ENCODE assay signal across 21 cellular contexts in genomic region chr3:159236306-159236705, GRCh38.
DNase-seq lines count a peak whose midpoint lies in the region; ATAC-seq and TF ChIP-seq lines count a peak whose summit lies in the region.
"Had no signal": no experiment of that assay in that cellular context is flagged by ENCODE, and none has a peak within 500 bp of the region (broad histone marks: within the 10 kb centered on the region; RNA-seq: fewer than 3 reads in every experiment).

No MANE protein-coding gene starts in this region.

- no peaks in the 10 kb centered on the region for H3K27me3 ChIP-seq in adipocyte (replicated peaks; ENCODE audit: control insufficient read depth, insufficient read depth, low read length)

- H3K9me3 ChIP-seq in HEK293 (ENCODE audit: control insufficient read depth, insufficient read depth, low read depth, low read length) = no peaks in the 10 kb centered on the region
- H3K9me3 ChIP-seq in adipocyte (ENCODE audit: control insufficient read depth, low read length) = no peaks in the 10 kb centered on the region
- H3K9me3 ChIP-seq: left ventricle myocardium inferior, mucosa of descending colon had no signal

- DNase-seq in AG20443 (ENCODE audit: low spot score) (peak; percentile 16), adipocyte (ENCODE audit: low read depth) (peak; percentile 73), glomerular visceral epithelial cell (ENCODE audit: extremely low spot score) (peak; percentile 2), NOMO-1 treated with DMSO at 0.1 percent for 48 hours (lab: John Stamatoyannopoulos, UW; ENCODE audit: unreplicated experiment) (no peak)
- no peak for DNase-seq in effector CD4-positive, alpha-beta T cell
- DNase-seq: activated naive CD8-positive, alpha-beta T cell treated with anti-CD3 and anti-CD28 coated beads for 36 hours; CD4-positive, alpha-beta T cell; dermis blood vessel endothelial cell; DMS53; head of caudate nucleus; left ventricle myocardium inferior; mucosa of descending colon; NCI-H2029; NCI-H526; stimulated activated CD8-positive, alpha-beta memory T cell treated with anti-CD3 and anti-CD28 coated beads, Interleukin-4, amount 100 ng/mL, for 48 hours; substantia nigra had no signal

- no peak overlapping the region for H3K9ac ChIP-seq in adipocyte (ENCODE audit: low read length)

- no peak for TF ChIP-seq CTCF in HEK293 (tag by site-specific recombination; IDR thresholded peaks at IDR 0.05)

- no peak for ATAC-seq in GM19463 (IDR thresholded peaks at IDR 0.05; ENCODE audit: unreplicated experiment)
- no peak for ATAC-seq in GM18868 (IDR thresholded peaks at IDR 0.05; ENCODE audit: unreplicated experiment)
- ATAC-seq: activated CD4-positive, CD25-positive, alpha-beta regulatory T cell treated with anti-CD3 and anti-CD28 coated beads, Interleukin-2, amount 50 U/mL, for 24 hours; mucosa of descending colon had no signal

- CTCF ChIA-PET in HEK293 (lab: Yijun Ruan, JAX) = interaction anchor here (0.6 to 0.7 kb wide), 3 partner anchors 120 to 648 kb away, joined by 3 read pairs; no protein-coding TSS in a partner anchor

- H3K4me3 ChIP-seq in HEK293 (ENCODE audit: low read depth, low read length) = no peak overlapping the region
- no peak overlapping the region for H3K4me3 ChIP-seq in adipocyte (ENCODE audit: low read length)
- H3K4me3 ChIP-seq: left ventricle myocardium inferior, mucosa of descending colon had no signal

- H3K4me1 ChIP-seq in HEK293 (ENCODE audit: control insufficient read depth, insufficient read depth, low read length) = peaks cover 2% of the 10 kb centered on the region
- peaks cover 29% of the 10 kb centered on the region for H3K4me1 ChIP-seq in adipocyte (ENCODE audit: control insufficient read depth, insufficient read depth, low read length)
- H3K4me1 ChIP-seq: left ventricle myocardium inferior had no signal

- H3K27ac ChIP-seq in HEK293 (ENCODE audit: extremely low read depth, low read depth, low read length) = no peak overlapping the region
- H3K27ac ChIP-seq: epithelial cell of prostate, left ventricle myocardium inferior had no signal

- no peaks in the 10 kb centered on the region for H3K36me3 ChIP-seq in HEK293 (ENCODE audit: control insufficient read depth in 2 of 2, insufficient read depth in 1 of 2, low read length in 2 of 2)
- no peaks in the 10 kb centered on the region for H3K36me3 ChIP-seq in adipocyte (ENCODE audit: control insufficient read depth, insufficient read depth, low read length, severe bottlenecking)
- H3K36me3 ChIP-seq: left ventricle myocardium inferior had no signal

- POLR2A ChIA-PET in HEK293 (lab: Yijun Ruan, JAX) = no interaction called here

TF ChIP-seq in HEK293, 187 proteins besides CTCF, POLR2A, EP300 and RAD21:
- TF ChIP-seq WT1 (tag by site-specific recombination; IDR thresholded peaks at IDR 0.05) (peak; percentile 52), FEZF1 (tag by site-specific recombination; IDR thresholded peaks at IDR 0.05) (peak; percentile 75), KLF9 (tag by site-specific recombination; IDR thresholded peaks at IDR 0.05; ENCODE audit: low read depth) (no peak), ZNF18 (tag by site-specific recombination; IDR thresholded peaks at IDR 0.05) (0 out of 2 replicates have a peak, but pooled peaks have one; percentile 15), ZNF449 (tag by site-specific recombination; IDR thresholded peaks at IDR 0.05) (peak; percentile 92), ZNF433 (tag by site-specific recombination; IDR thresholded peaks at IDR 0.05; ENCODE audit: low read depth) (no peak), PRDM6 (tag by site-specific recombination; IDR thresholded peaks at IDR 0.05) (peak; percentile 54; the same call in 1 of the 2 replicates), OSR2 (tag by site-specific recombination; IDR thresholded peaks at IDR 0.05) (peak; percentile 27; the same call in 1 of the 2 replicates)

Comparison
In these comparisons a context has a peak if more than half of its experiments do, and no peak if none do; other contexts are left out.
1. DNase-seq: peak in AG20443 (single experiment), adipocyte (single experiment) and glomerular visceral epithelial cell (single experiment); none in effector CD4-positive, alpha-beta T cell (single experiment) and NOMO-1 treated with DMSO at 0.1 percent for 48 hours (single experiment).